ENCODE assay signal across 3 cellular contexts in the genomic region with DNA sequence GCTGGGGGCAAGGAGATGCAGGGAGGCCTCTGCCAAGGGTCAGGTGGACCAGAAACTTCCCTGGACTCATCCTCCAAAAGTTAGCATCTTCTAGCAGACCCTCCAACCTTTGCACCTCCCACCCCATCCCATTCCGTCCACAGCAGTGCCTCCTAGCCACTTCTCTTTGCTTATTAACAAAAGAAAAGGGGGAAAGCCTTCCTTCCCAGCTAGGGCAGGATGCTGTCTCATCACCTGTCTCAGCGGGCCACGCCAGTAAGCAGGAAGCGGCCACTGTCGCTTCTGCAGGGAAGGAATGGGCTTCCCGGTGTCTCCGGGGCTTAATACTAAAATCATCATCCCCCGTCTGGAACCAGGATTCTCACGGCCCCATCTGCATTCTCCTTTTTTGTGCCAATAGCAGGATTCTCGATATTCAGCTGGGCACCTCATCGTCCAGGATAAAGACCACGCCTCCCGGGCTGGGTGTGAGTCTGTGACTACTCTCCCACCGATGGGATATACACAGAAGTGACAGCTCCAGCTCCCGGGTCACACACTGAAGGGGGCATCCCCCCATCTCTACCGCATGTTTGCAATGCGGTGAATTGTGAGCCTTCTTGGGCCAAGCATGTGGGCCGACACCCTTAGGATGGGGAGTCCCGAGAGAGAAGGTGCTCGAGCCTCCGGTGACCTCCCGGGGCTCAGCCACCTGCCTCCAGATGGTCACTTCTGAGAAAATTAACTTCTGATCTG.
TF ChIP-seq lines count a peak whose summit lies in the region.

No MANE protein-coding gene starts in this region.

TF ChIP-seq in SK-N-SH, 30 proteins besides CTCF, POLR2A, EP300 and RAD21 (continued from another document):
- TF ChIP-seq, protein P1, sequence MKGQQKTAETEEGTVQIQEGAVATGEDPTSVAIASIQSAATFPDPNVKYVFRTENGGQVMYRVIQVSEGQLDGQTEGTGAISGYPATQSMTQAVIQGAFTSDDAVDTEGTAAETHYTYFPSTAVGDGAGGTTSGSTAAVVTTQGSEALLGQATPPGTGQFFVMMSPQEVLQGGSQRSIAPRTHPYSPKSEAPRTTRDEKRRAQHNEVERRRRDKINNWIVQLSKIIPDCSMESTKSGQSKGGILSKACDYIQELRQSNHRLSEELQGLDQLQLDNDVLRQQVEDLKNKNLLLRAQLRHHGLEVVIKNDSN (IDR thresholded peaks at IDR 0.05; ENCODE audit: borderline replicate concordance, low read depth) = no peak
- TF ChIP-seq GATA2 (CRISPR knock-in tag; IDR thresholded peaks at IDR 0.05) (no peak), MEF2A (IDR thresholded peaks at IDR 0.05; ENCODE audit: borderline replicate concordance, low read depth) (no peak), FOSL2 (IDR thresholded peaks at IDR 0.05; ENCODE audit: borderline replicate concordance, low read depth) (no peak), TAF1 (IDR thresholded peaks at IDR 0.05; ENCODE audit: borderline replicate concordance, low read depth, low read length) (no peak), SIN3A (IDR thresholded peaks at IDR 0.05; ENCODE audit: borderline replicate concordance, low read depth, low read length) (no peak), NRF1 (IDR thresholded peaks at IDR 0.05; ENCODE audit: low read depth, low read length) (no peak)
- TF ChIP-seq, protein P2, sequence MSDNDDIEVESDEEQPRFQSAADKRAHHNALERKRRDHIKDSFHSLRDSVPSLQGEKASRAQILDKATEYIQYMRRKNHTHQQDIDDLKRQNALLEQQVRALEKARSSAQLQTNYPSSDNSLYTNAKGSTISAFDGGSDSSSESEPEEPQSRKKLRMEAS (IDR thresholded peaks at IDR 0.05; ENCODE audit: low read depth) = no peak

TF ChIP-seq in SK-N-SH treated with all-trans-retinoic acid at 6 μM for 48 hours, 23 proteins besides CTCF, POLR2A, EP300 and RAD21 (continued from another document):
- TF ChIP-seq, protein P3, sequence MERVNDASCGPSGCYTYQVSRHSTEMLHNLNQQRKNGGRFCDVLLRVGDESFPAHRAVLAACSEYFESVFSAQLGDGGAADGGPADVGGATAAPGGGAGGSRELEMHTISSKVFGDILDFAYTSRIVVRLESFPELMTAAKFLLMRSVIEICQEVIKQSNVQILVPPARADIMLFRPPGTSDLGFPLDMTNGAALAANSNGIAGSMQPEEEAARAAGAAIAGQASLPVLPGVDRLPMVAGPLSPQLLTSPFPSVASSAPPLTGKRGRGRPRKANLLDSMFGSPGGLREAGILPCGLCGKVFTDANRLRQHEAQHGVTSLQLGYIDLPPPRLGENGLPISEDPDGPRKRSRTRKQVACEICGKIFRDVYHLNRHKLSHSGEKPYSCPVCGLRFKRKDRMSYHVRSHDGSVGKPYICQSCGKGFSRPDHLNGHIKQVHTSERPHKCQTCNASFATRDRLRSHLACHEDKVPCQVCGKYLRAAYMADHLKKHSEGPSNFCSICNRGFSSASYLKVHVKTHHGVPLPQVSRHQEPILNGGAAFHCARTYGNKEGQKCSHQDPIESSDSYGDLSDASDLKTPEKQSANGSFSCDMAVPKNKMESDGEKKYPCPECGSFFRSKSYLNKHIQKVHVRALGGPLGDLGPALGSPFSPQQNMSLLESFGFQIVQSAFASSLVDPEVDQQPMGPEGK (CRISPR knock-in tag; IDR thresholded peaks at IDR 0.05; ENCODE audit: borderline replicate concordance) = no peak
- TF ChIP-seq TOX (CRISPR knock-in tag; IDR thresholded peaks at IDR 0.05; ENCODE audit: borderline replicate concordance) (no peak), GLIS3 (CRISPR knock-in tag; IDR thresholded peaks at IDR 0.05) (no peak), ZFP30 (CRISPR knock-in tag; IDR thresholded peaks at IDR 0.05) (no peak), TCF4 (CRISPR knock-in tag; IDR thresholded peaks at IDR 0.05; ENCODE audit: borderline replicate concordance) (no peak), OSR1 (CRISPR knock-in tag; IDR thresholded peaks at IDR 0.05) (no peak), ISL1 (CRISPR knock-in tag; IDR thresholded peaks at IDR 0.05) (no peak), ZNF70 (CRISPR knock-in tag; IDR thresholded peaks at IDR 0.05) (no peak), PPARA (CRISPR knock-in tag; IDR thresholded peaks at IDR 0.05; ENCODE audit: borderline replicate concordance) (no peak), ZNF8 (CRISPR knock-in tag; IDR thresholded peaks at IDR 0.05) (no peak), ZNF565 (CRISPR knock-in tag; conservative IDR thresholded peaks at IDR 0.05; ENCODE audit: low read depth) (no peak), CSDC2 (CRISPR knock-in tag; IDR thresholded peaks at IDR 0.05) (no peak), ARNTL (CRISPR knock-in tag; IDR thresholded peaks at IDR 0.05; ENCODE audit: borderline replicate concordance, low read depth) (no peak)
- TF ChIP-seq, protein P4, sequence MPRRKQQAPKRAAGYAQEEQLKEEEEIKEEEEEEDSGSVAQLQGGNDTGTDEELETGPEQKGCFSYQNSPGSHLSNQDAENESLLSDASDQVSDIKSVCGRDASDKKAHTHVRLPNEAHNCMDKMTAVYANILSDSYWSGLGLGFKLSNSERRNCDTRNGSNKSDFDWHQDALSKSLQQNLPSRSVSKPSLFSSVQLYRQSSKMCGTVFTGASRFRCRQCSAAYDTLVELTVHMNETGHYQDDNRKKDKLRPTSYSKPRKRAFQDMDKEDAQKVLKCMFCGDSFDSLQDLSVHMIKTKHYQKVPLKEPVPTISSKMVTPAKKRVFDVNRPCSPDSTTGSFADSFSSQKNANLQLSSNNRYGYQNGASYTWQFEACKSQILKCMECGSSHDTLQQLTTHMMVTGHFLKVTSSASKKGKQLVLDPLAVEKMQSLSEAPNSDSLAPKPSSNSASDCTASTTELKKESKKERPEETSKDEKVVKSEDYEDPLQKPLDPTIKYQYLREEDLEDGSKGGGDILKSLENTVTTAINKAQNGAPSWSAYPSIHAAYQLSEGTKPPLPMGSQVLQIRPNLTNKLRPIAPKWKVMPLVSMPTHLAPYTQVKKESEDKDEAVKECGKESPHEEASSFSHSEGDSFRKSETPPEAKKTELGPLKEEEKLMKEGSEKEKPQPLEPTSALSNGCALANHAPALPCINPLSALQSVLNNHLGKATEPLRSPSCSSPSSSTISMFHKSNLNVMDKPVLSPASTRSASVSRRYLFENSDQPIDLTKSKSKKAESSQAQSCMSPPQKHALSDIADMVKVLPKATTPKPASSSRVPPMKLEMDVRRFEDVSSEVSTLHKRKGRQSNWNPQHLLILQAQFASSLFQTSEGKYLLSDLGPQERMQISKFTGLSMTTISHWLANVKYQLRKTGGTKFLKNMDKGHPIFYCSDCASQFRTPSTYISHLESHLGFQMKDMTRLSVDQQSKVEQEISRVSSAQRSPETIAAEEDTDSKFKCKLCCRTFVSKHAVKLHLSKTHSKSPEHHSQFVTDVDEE (CRISPR knock-in tag; IDR thresholded peaks at IDR 0.05) = no peak
- TF ChIP-seq, protein P5, sequence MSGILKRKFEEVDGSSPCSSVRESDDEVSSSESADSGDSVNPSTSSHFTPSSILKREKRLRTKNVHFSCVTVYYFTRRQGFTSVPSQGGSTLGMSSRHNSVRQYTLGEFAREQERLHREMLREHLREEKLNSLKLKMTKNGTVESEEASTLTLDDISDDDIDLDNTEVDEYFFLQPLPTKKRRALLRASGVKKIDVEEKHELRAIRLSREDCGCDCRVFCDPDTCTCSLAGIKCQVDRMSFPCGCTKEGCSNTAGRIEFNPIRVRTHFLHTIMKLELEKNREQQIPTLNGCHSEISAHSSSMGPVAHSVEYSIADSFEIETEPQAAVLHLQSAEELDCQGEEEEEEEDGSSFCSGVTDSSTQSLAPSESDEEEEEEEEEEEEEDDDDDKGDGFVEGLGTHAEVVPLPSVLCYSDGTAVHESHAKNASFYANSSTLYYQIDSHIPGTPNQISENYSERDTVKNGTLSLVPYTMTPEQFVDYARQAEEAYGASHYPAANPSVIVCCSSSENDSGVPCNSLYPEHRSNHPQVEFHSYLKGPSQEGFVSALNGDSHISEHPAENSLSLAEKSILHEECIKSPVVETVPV (CRISPR knock-in tag; IDR thresholded peaks at IDR 0.05) = no peak

TF ChIP-seq in GM23338, 12 proteins besides CTCF, POLR2A, EP300 and RAD21 (continued from another document):
- TF ChIP-seq, protein P6, sequence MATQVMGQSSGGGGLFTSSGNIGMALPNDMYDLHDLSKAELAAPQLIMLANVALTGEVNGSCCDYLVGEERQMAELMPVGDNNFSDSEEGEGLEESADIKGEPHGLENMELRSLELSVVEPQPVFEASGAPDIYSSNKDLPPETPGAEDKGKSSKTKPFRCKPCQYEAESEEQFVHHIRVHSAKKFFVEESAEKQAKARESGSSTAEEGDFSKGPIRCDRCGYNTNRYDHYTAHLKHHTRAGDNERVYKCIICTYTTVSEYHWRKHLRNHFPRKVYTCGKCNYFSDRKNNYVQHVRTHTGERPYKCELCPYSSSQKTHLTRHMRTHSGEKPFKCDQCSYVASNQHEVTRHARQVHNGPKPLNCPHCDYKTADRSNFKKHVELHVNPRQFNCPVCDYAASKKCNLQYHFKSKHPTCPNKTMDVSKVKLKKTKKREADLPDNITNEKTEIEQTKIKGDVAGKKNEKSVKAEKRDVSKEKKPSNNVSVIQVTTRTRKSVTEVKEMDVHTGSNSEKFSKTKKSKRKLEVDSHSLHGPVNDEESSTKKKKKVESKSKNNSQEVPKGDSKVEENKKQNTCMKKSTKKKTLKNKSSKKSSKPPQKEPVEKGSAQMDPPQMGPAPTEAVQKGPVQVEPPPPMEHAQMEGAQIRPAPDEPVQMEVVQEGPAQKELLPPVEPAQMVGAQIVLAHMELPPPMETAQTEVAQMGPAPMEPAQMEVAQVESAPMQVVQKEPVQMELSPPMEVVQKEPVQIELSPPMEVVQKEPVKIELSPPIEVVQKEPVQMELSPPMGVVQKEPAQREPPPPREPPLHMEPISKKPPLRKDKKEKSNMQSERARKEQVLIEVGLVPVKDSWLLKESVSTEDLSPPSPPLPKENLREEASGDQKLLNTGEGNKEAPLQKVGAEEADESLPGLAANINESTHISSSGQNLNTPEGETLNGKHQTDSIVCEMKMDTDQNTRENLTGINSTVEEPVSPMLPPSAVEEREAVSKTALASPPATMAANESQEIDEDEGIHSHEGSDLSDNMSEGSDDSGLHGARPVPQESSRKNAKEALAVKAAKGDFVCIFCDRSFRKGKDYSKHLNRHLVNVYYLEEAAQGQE (IDR thresholded peaks at IDR 0.05; ENCODE audit: unreplicated experiment) = no peak
